Comparison of ENCODE assay signal across 1 cellular context in genomic region chr7:28961972-28962371, GRCh38.
TF ChIP-seq lines count a peak whose summit lies in the region.

No MANE protein-coding gene starts in this region.

TF ChIP-seq in GM23338, 12 proteins besides CTCF, POLR2A, EP300 and RAD21 (continued from another document):
- TF ChIP-seq ZNF462 (CRISPR knock-in tag; IDR thresholded peaks at IDR 0.05), result 0 out of 2 replicates have a peak, but pooled peaks have one; percentile 21
- TF ChIP-seq, protein P1, sequence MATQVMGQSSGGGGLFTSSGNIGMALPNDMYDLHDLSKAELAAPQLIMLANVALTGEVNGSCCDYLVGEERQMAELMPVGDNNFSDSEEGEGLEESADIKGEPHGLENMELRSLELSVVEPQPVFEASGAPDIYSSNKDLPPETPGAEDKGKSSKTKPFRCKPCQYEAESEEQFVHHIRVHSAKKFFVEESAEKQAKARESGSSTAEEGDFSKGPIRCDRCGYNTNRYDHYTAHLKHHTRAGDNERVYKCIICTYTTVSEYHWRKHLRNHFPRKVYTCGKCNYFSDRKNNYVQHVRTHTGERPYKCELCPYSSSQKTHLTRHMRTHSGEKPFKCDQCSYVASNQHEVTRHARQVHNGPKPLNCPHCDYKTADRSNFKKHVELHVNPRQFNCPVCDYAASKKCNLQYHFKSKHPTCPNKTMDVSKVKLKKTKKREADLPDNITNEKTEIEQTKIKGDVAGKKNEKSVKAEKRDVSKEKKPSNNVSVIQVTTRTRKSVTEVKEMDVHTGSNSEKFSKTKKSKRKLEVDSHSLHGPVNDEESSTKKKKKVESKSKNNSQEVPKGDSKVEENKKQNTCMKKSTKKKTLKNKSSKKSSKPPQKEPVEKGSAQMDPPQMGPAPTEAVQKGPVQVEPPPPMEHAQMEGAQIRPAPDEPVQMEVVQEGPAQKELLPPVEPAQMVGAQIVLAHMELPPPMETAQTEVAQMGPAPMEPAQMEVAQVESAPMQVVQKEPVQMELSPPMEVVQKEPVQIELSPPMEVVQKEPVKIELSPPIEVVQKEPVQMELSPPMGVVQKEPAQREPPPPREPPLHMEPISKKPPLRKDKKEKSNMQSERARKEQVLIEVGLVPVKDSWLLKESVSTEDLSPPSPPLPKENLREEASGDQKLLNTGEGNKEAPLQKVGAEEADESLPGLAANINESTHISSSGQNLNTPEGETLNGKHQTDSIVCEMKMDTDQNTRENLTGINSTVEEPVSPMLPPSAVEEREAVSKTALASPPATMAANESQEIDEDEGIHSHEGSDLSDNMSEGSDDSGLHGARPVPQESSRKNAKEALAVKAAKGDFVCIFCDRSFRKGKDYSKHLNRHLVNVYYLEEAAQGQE (IDR thresholded peaks at IDR 0.05; ENCODE audit: unreplicated experiment), result no peak
